Comparison of ENCODE assay signal across 8 cellular contexts in genomic region chr19:5031231-5032100, GRCh38.
A peak's percentile ranks its signal among the peaks of the same experiment; 100 is the strongest.
DNase-seq lines count a peak whose midpoint lies in the region; FAIRE-seq and TF ChIP-seq lines count a peak whose summit lies in the region.

No MANE protein-coding gene starts in this region.

- TF ChIP-seq POLR2A in prostate gland (IDR thresholded peaks at IDR 0.05), result no peak

- no peak overlapping the region for H3K27ac Mint-ChIP-seq in activated naive CD8-positive, alpha-beta T cell treated with anti-CD3 and anti-CD28 coated beads for 36 hours

- H3K9me3 ChIP-seq in MG63 (no peaks in the 10 kb centered on the region), cardiac muscle cell (ENCODE audit: low read depth) (no peaks in the 10 kb centered on the region), prostate gland (no peaks in the 10 kb centered on the region)

- H3K27me3 Mint-ChIP-seq in activated naive CD8-positive, alpha-beta T cell treated with anti-CD3 and anti-CD28 coated beads for 36 hours, result no peaks in the 10 kb centered on the region

- no peak overlapping the region for H3K4me3 ChIP-seq in MG63
- no peak overlapping the region for H3K4me3 ChIP-seq in cardiac muscle cell
- no peak overlapping the region for H3K4me3 ChIP-seq in prostate gland

- in situ Hi-C loops in GM13977 (cut with MboI; ENCODE audit: low pct_unique_long_range_greater_than_20kb, low sequenced_read_pairs, unreplicated experiment), result loop anchor here (10.0 kb wide), 1 partner anchor 217 kb away; no protein-coding TSS in a partner anchor

- no peak overlapping the region for H3K4me3 Mint-ChIP-seq in activated naive CD8-positive, alpha-beta T cell treated with anti-CD3 and anti-CD28 coated beads for 36 hours

- H3K27me3 ChIP-seq in MG63 (no peaks in the 10 kb centered on the region), cardiac muscle cell (no peaks in the 10 kb centered on the region), prostate gland (replicated peaks; ENCODE audit: insufficient read depth) (no peaks in the 10 kb centered on the region)

- 54% methylated on average over 23 of the region's 29 CpGs for WGBS in prostate gland

- H3K27ac ChIP-seq in cardiac muscle cell (peak overlapping the region; percentile 72), prostate gland (peak overlapping the region in 1 of 2 donors; percentile 33)

- no peaks in the 10 kb centered on the region for H3K36me3 Mint-ChIP-seq in activated naive CD8-positive, alpha-beta T cell treated with anti-CD3 and anti-CD28 coated beads for 36 hours

- peak; percentile 96 for DNase-seq in 8988T
- peak; percentile 95 for DNase-seq in GM13977 (ENCODE audit: low spot score)
- DNase-seq in MG63, result peak; percentile 59
- DNase-seq in SW 1271 (lab: John Stamatoyannopoulos, UW), result peak; percentile 34 to 60
- peak; percentile 79 for DNase-seq in activated naive CD8-positive, alpha-beta T cell treated with anti-CD3 and anti-CD28 coated beads for 36 hours
- DNase-seq in cardiac muscle cell (ENCODE audit: low read depth in 1 of 2, low spot score in 1 of 2), result peak; percentile 80 to 85
- peak; percentile 79 for DNase-seq in prostate gland (ENCODE audit: low spot score)
- peak; percentile 84 for DNase-seq in urothelium cell line (ENCODE audit: low spot score)

- H3K4me1 Mint-ChIP-seq in activated naive CD8-positive, alpha-beta T cell treated with anti-CD3 and anti-CD28 coated beads for 36 hours, result peaks cover 3% of the 10 kb centered on the region

- no peak for FAIRE-seq in urothelium cell line (lab: Jason Lieb, UNC)

- intact Hi-C loops in prostate gland (cut with DNase I), result loop anchor here (5.0 kb wide), 1 partner anchor 159 kb away; no protein-coding TSS in a partner anchor

- peaks cover 18% of the 10 kb centered on the region for H3K4me1 ChIP-seq in cardiac muscle cell (ENCODE audit: low read depth)
- H3K4me1 ChIP-seq in prostate gland (replicated peaks), result peaks cover 27% of the 10 kb centered on the region

- no peaks in the 10 kb centered on the region for H3K36me3 ChIP-seq in MG63
- peaks cover 9% of the 10 kb centered on the region for H3K36me3 ChIP-seq in cardiac muscle cell
- H3K36me3 ChIP-seq in prostate gland, result no peaks in the 10 kb centered on the region

- H3K9me3 Mint-ChIP-seq in activated naive CD8-positive, alpha-beta T cell treated with anti-CD3 and anti-CD28 coated beads for 36 hours, result no peaks in the 10 kb centered on the region

- TF ChIP-seq CTCF in GM13977 (IDR thresholded peaks at IDR 0.05; ENCODE audit: extremely low read depth, insufficient read depth, missing control alignments), result peak; percentile 95
- TF ChIP-seq CTCF in cardiac muscle cell (IDR thresholded peaks at IDR 0.05; ENCODE audit: low read depth, low read length), result peak; percentile 92
- TF ChIP-seq CTCF in prostate gland (IDR thresholded peaks at IDR 0.05), result peak; percentile 90 to 97 (median 94)
